8 cellular contexts compared by ENCODE assay signal in genomic region chr7:18086165-18087030, GRCh38. TPM values are rescaled to one million over a fixed set of nuclear protein-coding genes. Genes with fewer than 3 reads are reported as not detected.
A peak's percentile ranks its signal among the peaks of the same experiment; 100 is the strongest.
DNase-seq lines count a peak whose midpoint lies in the region; ATAC-seq, FAIRE-seq and TF ChIP-seq lines count a peak whose summit lies in the region.

No MANE protein-coding gene starts in this region.

- under 1% methylated on average over 110 of the region's 110 CpGs for WGBS in urinary bladder

- peaks cover 3% of the 10 kb centered on the region for H3K27me3 ChIP-seq in CD8-positive, alpha-beta memory T cell (ENCODE audit: insufficient read depth, low read length, poor library complexity, severe bottlenecking)
- H3K27me3 ChIP-seq in SJSA1 (replicated peaks) = peaks cover 13% of the 10 kb centered on the region

- POLR2A ChIA-PET in CD8-positive, alpha-beta memory T cell (lab: Charles Lee) = no interaction called here

- H3K4me1 Mint-ChIP-seq in CD8-positive, alpha-beta memory T cell = peaks cover 5 to 8% (median 7%) of the 10 kb centered on the region in 3 donors

- no peaks in the 10 kb centered on the region for H3K4me1 ChIP-seq in CD8-positive, alpha-beta memory T cell (ENCODE audit: insufficient read depth, low read length)
- H3K4me1 ChIP-seq in SJSA1 (replicated peaks) = peaks cover 11% of the 10 kb centered on the region
- peaks cover 9% of the 10 kb centered on the region for H3K4me1 ChIP-seq in mucosa of descending colon (ENCODE audit: low read depth)
- no peaks in the 10 kb centered on the region for H3K4me1 ChIP-seq in urinary bladder (ENCODE audit: insufficient read depth)

- no peak overlapping the region for H3K4me3 ChIP-seq in CD8-positive, alpha-beta memory T cell (ENCODE audit: low read length)
- peak overlapping the region; percentile 64 for H3K4me3 ChIP-seq in SJSA1
- peak overlapping the region; percentile 50 for H3K4me3 ChIP-seq in epithelial cell of esophagus (ENCODE audit: low read length)
- H3K4me3 ChIP-seq in mucosa of descending colon = peak overlapping the region; percentile 20
- peak overlapping the region; percentile 93 for H3K4me3 ChIP-seq in urinary bladder (ENCODE audit: low read depth, low read length)

- peak; percentile 49 for ATAC-seq in mucosa of descending colon
- ATAC-seq in GM21447 (IDR thresholded peaks at IDR 0.05; ENCODE audit: unreplicated experiment) = no peak

- H3K27me3 Mint-ChIP-seq in CD8-positive, alpha-beta memory T cell = peaks cover 36 to 53% of the 10 kb centered on the region in 2 donors

- CTCF ChIA-PET in CD8-positive, alpha-beta memory T cell (lab: Charles Lee) = interaction anchor here (0.6 kb wide), 1 partner anchor 72 kb away, joined by 3 read pairs; no protein-coding TSS in a partner anchor

- peaks cover 10 to 21% (median 19%) of the 10 kb centered on the region in 5 donors for H3K9me3 Mint-ChIP-seq in CD8-positive, alpha-beta memory T cell

- TF ChIP-seq CTCF in epithelial cell of esophagus (IDR thresholded peaks at IDR 0.05; ENCODE audit: insufficient read depth, low read depth, low read length, missing control alignments) (no peak), mucosa of descending colon (IDR thresholded peaks at IDR 0.05) (no peak)

- peak overlapping the region in 6 of 7 donors; percentile 35 to 74 (median 65) for H3K4me3 Mint-ChIP-seq in CD8-positive, alpha-beta memory T cell

- no peak for TF ChIP-seq POLR2A in H54 (IDR thresholded peaks at IDR 0.05; ENCODE audit: low read depth, low read length)

- DNase-seq in CD8-positive, alpha-beta memory T cell = no peak
- DNase-seq in H54 (ENCODE audit: insufficient read length, low spot score) (peak; percentile 47), SJSA1 (ENCODE audit: low read depth in 1 of 2, low spot score in 2 of 2) (peak; percentile 49 to 51), epithelial cell of esophagus (ENCODE audit: low read depth) (peak; percentile 13), mucosa of descending colon (peak; percentile 3 to 51 (median 28)), DMS114 treated with DMSO at 0.1 percent for 48 hours (lab: John Stamatoyannopoulos, UW; ENCODE audit: unreplicated experiment) (no peak)

- intact Hi-C loops in mucosa of descending colon (cut with DNase I, micrococcal nuclease) = no loop called here

- H3K27ac Mint-ChIP-seq in CD8-positive, alpha-beta memory T cell = no peak overlapping the region

- H3K36me3 Mint-ChIP-seq in CD8-positive, alpha-beta memory T cell = peaks cover 0 to 13% (median 2%) of the 10 kb centered on the region in 3 donors

- no peaks in the 10 kb centered on the region for H3K36me3 ChIP-seq in CD8-positive, alpha-beta memory T cell (ENCODE audit: insufficient read depth, low read length)
- H3K36me3 ChIP-seq in SJSA1 = no peaks in the 10 kb centered on the region
- H3K36me3 ChIP-seq in mucosa of descending colon (ENCODE audit: low read depth) = no peaks in the 10 kb centered on the region
- H3K36me3 ChIP-seq in urinary bladder (ENCODE audit: insufficient read depth) = no peaks in the 10 kb centered on the region

- no peak overlapping the region for H3K27ac ChIP-seq in CD8-positive, alpha-beta memory T cell (ENCODE audit: low read depth, low read length)
- H3K27ac ChIP-seq in SJSA1 (no peak overlapping the region), urinary bladder (ENCODE audit: low read depth) (no peak overlapping the region)

- no peak for FAIRE-seq in H54 (lab: Jason Lieb, UNC)

- H3K9me3 ChIP-seq in CD8-positive, alpha-beta memory T cell (ENCODE audit: low read length) = no peaks in the 10 kb centered on the region
- H3K9me3 ChIP-seq in SJSA1 (replicated peaks) (no peaks in the 10 kb centered on the region; the same call in 1 of the 2 replicates), mucosa of descending colon (peaks cover 3% of the 10 kb centered on the region)

RNA-seq across cellular contexts. Expression of gene PRPS1L1, which starts 58.8 kb away (rescaled TPM):
- total RNA-seq in CD8-positive, alpha-beta memory T cell = not detected
- not detected for polyA plus RNA-seq in CD8-positive, alpha-beta memory T cell
- total RNA-seq in SJSA1 (2014; rRNA removed; shearing (Covaris generic)) = not detected in 2 replicates
- total RNA-seq in mucosa of descending colon (not detected), urinary bladder (not detected)
- polyA plus RNA-seq in urinary bladder = not detected

Comparison
In these comparisons a context has a peak if more than half of its experiments do, and no peak if none do; other contexts are left out.
1. DNase-seq: peak in H54 (single experiment), SJSA1 (2 of 2), epithelial cell of esophagus (single experiment) and mucosa of descending colon (3 of 3); none in CD8-positive, alpha-beta memory T cell (0 of 5) and DMS114 treated with DMSO at 0.1 percent for 48 hours (single experiment).